In genomic region chr5:153991168-153991567, GRCh38 we compare ENCODE assay signal across 1 cellular context.
TF ChIP-seq lines count a peak whose summit lies in the region.

No MANE protein-coding gene starts in this region.

TF ChIP-seq in HepG2, 621 proteins besides CTCF, POLR2A, EP300 and RAD21:
- no peak for TF ChIP-seq DPF2 (CRISPR knock-in tag; IDR thresholded peaks at IDR 0.05; ENCODE audit: borderline replicate concordance, low read depth)
- TF ChIP-seq LCORL (IDR thresholded peaks at IDR 0.05), result no peak
- no peak for TF ChIP-seq LCORL (CRISPR knock-in tag; IDR thresholded peaks at IDR 0.05)
- peak; percentile 10; the same call in 1 of the 2 replicates for TF ChIP-seq HNF4A (CRISPR knock-in tag; IDR thresholded peaks at IDR 0.05)
